ENCODE assay signal across 11 cellular contexts in the genomic region with DNA sequence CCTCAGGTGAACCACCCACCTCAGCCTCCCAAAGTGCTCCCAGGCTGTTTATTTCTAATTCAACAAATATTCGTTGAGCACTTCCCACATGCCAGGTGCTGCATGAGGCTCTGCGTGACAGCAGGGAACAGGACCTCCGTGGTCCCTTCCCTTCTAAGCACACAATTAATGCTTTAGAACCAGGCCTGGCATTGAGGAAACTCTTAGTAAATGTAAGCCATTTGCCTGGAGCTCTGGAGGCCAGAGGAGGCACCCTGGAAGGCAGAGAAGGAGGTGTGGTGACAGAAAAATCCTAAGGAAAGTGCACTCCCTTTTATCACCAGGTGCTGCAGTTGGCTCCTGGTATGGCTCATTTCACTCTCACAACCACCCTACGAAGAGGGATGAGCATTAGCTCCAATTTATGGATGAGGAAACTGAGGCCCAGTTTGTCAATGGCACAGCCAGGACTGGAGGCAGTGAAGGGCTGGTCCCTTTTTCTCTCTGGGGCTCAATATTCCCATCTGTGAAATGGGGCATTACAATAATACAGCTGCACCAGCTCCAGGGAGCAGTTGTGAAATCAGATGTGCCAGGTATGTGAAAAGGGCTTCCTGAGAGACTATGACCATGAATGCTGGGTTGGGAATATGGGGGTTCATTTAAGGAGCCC. TPM values are rescaled to one million over a fixed set of nuclear protein-coding genes. Genes with fewer than 3 reads are reported as not detected.
DNase-seq lines count a peak whose midpoint lies in the region; ATAC-seq and TF ChIP-seq lines count a peak whose summit lies in the region.
"Had no signal": no experiment of that assay in that cellular context is flagged by ENCODE, and none has a peak within 500 bp of the region (broad histone marks: within the 10 kb centered on the region; RNA-seq: fewer than 3 reads in every experiment).

No MANE protein-coding gene starts in this region.

- H3K27me3 Mint-ChIP-seq in CD4-positive, alpha-beta memory T cell = peaks cover 3% of the 10 kb centered on the region in 2 donors

- no peak overlapping the region for H3K4me3 ChIP-seq in heart right ventricle
- no peak overlapping the region for H3K4me3 ChIP-seq in muscle layer of duodenum (ENCODE audit: low read depth in 1 of 2, low read length in 2 of 2)
- H3K4me3 ChIP-seq in urinary bladder (ENCODE audit: low read depth, low read length) = no peak overlapping the region
- no peak overlapping the region for H3K4me3 ChIP-seq in CD4-positive, alpha-beta memory T cell (ENCODE audit: low read length in 2 of 2)

- POLR2A ChIA-PET in CD4-positive, alpha-beta memory T cell (lab: Charles Lee; ENCODE audit: partially characterized antibody) = interaction anchor here (1.6 kb wide), 1 partner anchor 24 kb away, joined by 3 read pairs; no protein-coding TSS in a partner anchor

- intact Hi-C loops in heart right ventricle (cut with DNase I) (loop anchor here in 1 of 10 donors (1.0 kb wide), 1 partner anchor 7 kb away; no protein-coding TSS in a partner anchor), left ventricle myocardium superior (cut with micrococcal nuclease) (no loop called here)
- intact Hi-C loops in CD4-positive, alpha-beta memory T cell (cut with micrococcal nuclease) = no loop called here

- CTCF ChIA-PET in CD4-positive, alpha-beta memory T cell (lab: Charles Lee; ENCODE audit: partially characterized antibody) = interaction anchor here (1.3 kb wide), 1 partner anchor 16 kb away, joined by 5 read pairs; no protein-coding TSS in a partner anchor

- H3K36me3 Mint-ChIP-seq in CD4-positive, alpha-beta memory T cell = no peaks in the 10 kb centered on the region

- H3K36me3 ChIP-seq in heart right ventricle = no peaks in the 10 kb centered on the region
- H3K36me3 ChIP-seq in muscle layer of duodenum (ENCODE audit: control insufficient read depth in 1 of 2, insufficient read depth in 2 of 2, low read length in 2 of 2) = no peaks in the 10 kb centered on the region
- H3K36me3 ChIP-seq in urinary bladder (ENCODE audit: insufficient read depth) = no peaks in the 10 kb centered on the region
- H3K36me3 ChIP-seq in CD4-positive, alpha-beta memory T cell (ENCODE audit: insufficient read depth, low read length) = no peaks in the 10 kb centered on the region

- H3K27ac Mint-ChIP-seq in CD4-positive, alpha-beta memory T cell = no peak overlapping the region

- peak overlapping the region; percentile 70 to 98 (median 89) for H3K27ac ChIP-seq in heart right ventricle
- peak overlapping the region; percentile 23 for H3K27ac ChIP-seq in muscle layer of duodenum (ENCODE audit: low read length)
- H3K27ac ChIP-seq in urinary bladder (ENCODE audit: low read depth) = peak overlapping the region; percentile 46
- H3K27ac ChIP-seq in CD4-positive, alpha-beta memory T cell (ENCODE audit: low read depth, low read length) = no peak overlapping the region

- H3K4me1 ChIP-seq in heart right ventricle = peaks cover 9 to 41% (median 24%) of the 10 kb centered on the region in 9 donors
- H3K4me1 ChIP-seq in muscle layer of duodenum (ENCODE audit: control insufficient read depth in 1 of 2, insufficient read depth in 2 of 2, low read length in 2 of 2) = peaks cover 0 to 3% of the 10 kb centered on the region in 2 donors
- no peaks in the 10 kb centered on the region for H3K4me1 ChIP-seq in urinary bladder (ENCODE audit: insufficient read depth)
- H3K4me1 ChIP-seq in CD4-positive, alpha-beta memory T cell (ENCODE audit: insufficient read depth, low read length) = no peaks in the 10 kb centered on the region

- ATAC-seq in heart right ventricle = no peak
- ATAC-seq in left ventricle myocardium superior = no peak
- ATAC-seq in GM21423 (IDR thresholded peaks at IDR 0.05; ENCODE audit: unreplicated experiment) = no peak

- H3K9me3 ChIP-seq in heart right ventricle (no peaks in the 10 kb centered on the region), muscle layer of duodenum (ENCODE audit: control insufficient read depth in 1 of 2, low read length in 2 of 2) (no peaks in the 10 kb centered on the region)
- H3K9me3 ChIP-seq in CD4-positive, alpha-beta memory T cell (ENCODE audit: control insufficient read depth in 1 of 2, low read length in 2 of 2) = no peaks in the 10 kb centered on the region

- DNase-seq in heart right ventricle (no peak), left ventricle myocardium superior (no peak), cerebellar cortex (ENCODE audit: low spot score) (peak; percentile 60), NCI-H526 treated with DMSO at 0.1 percent for 48 hours (lab: John Stamatoyannopoulos, UW) (no peak)
- no peak for DNase-seq in CD4-positive, alpha-beta memory T cell
- DNase-seq: activated CD4-positive, CD25-positive, alpha-beta regulatory T cell had no signal

- no peak overlapping the region for H3K4me3 Mint-ChIP-seq in CD4-positive, alpha-beta memory T cell

- no peak for TF ChIP-seq CTCF in heart right ventricle (IDR thresholded peaks at IDR 0.05)

- peaks cover 0 to 4% (median 0%) of the 10 kb centered on the region in 4 donors for H3K4me1 Mint-ChIP-seq in CD4-positive, alpha-beta memory T cell

- H3K27me3 ChIP-seq in heart right ventricle = no peaks in the 10 kb centered on the region
- H3K27me3 ChIP-seq in muscle layer of duodenum (ENCODE audit: low read depth, low read length) = no peaks in the 10 kb centered on the region
- no peaks in the 10 kb centered on the region for H3K27me3 ChIP-seq in CD4-positive, alpha-beta memory T cell (ENCODE audit: insufficient read depth, low read length)

- WGBS in heart right ventricle, 2 donors = 66 to 74% methylated on average over 4 of the region's 4 CpGs
- 72% methylated on average over 4 of the region's 4 CpGs for WGBS in urinary bladder

- H3K9me3 Mint-ChIP-seq in CD4-positive, alpha-beta memory T cell = no peaks in the 10 kb centered on the region

RNA-seq across cellular contexts. Expression of gene ID1, which starts 8.1 kb away (rescaled TPM):
- total RNA-seq in heart right ventricle (100 to 1,000 TPM in 7 of 10 donors, 10 to 100 TPM in 3; 42.8 to 204 (median 109) TPM), left ventricle myocardium superior (99.2 TPM), urinary bladder (500 TPM)
- polyA plus RNA-seq in heart right ventricle (100 to 1,000 TPM; 230 to 551 TPM), urinary bladder (683 TPM)
- under 1 TPM in 1 of 2 experiments, not detected in 1; 0.50 TPM for total RNA-seq in CD4-positive, alpha-beta memory T cell
- polyA plus RNA-seq in CD4-positive, alpha-beta memory T cell = 1 to 10 TPM in 1 of 2 donors, under 1 TPM in 1; 0.49 to 1.4 TPM

RNA-seq across cellular contexts. Expression of gene COX4I2, which starts 40.8 kb away (rescaled TPM):
- total RNA-seq in heart right ventricle (10 to 100 TPM in 3 of 10 donors, 1 to 10 TPM in 7; 3.8 to 20.1 (median 7.5) TPM), left ventricle myocardium superior (10.1 TPM), urinary bladder (4.8 TPM)
- polyA plus RNA-seq in heart right ventricle (100 to 1,000 TPM in 1 of 2 donors, 10 to 100 TPM in 1; 30.4 to 103 TPM), urinary bladder (10.1 TPM)
- not detected for total RNA-seq in CD4-positive, alpha-beta memory T cell
- polyA plus RNA-seq in CD4-positive, alpha-beta memory T cell = not detected
- total RNA-seq: bronchial epithelial cell had no signal
- polyA plus RNA-seq: BJ had no signal

Comparison
In these comparisons a context has a peak if more than half of its experiments do, and no peak if none do; other contexts are left out.
1. RNA of gene ID1, which starts 8.1 kb away (total RNA-seq): 500 TPM in urinary bladder (single experiment), 42.8 to 204 TPM in heart right ventricle and 99.2 TPM in left ventricle myocardium superior (single experiment); 0.50 TPM in CD4-positive, alpha-beta memory T cell; every median in the first group is over 10 times any median in the second.